ENCODE assay signal across 24 cellular contexts in genomic region chr19:35519291-35519690, GRCh38. TPM values are rescaled to one million over a fixed set of nuclear protein-coding genes. Genes with fewer than 3 reads are reported as not detected.
DNase-seq lines count a peak whose midpoint lies in the region; FAIRE-seq and TF ChIP-seq lines count a peak whose summit lies in the region.
"Had no signal": no experiment of that assay in that cellular context is flagged by ENCODE, and none has a peak within 500 bp of the region (broad histone marks: within the 10 kb centered on the region; RNA-seq: fewer than 3 reads in every experiment).

No MANE protein-coding gene starts in this region.

- no peak overlapping the region for H3K4me2 ChIP-seq in mesenchymal stem cell (ENCODE audit: low read length, poor library complexity, severe bottlenecking)

- H4K91ac ChIP-seq in mesenchymal stem cell (ENCODE audit: low read length), result peak overlapping the region; percentile 6

- H3K9me3 ChIP-seq in mesenchymal stem cell (ENCODE audit: control insufficient read depth, low read length), result no peaks in the 10 kb centered on the region
- H3K9me3 ChIP-seq: sigmoid colon had no signal

- no peaks in the 10 kb centered on the region for H3K36me3 ChIP-seq in mesenchymal stem cell (ENCODE audit: control insufficient read depth in 1 of 2, insufficient read depth in 2 of 2, low read depth in 1 of 2, low read length in 2 of 2)
- H3K36me3 ChIP-seq: sigmoid colon had no signal

- no peak for TF ChIP-seq CTCF in chondrocyte (IDR thresholded peaks at IDR 0.05)

- H2BK5ac ChIP-seq in mesenchymal stem cell (ENCODE audit: low read depth, low read length, poor library complexity, severe bottlenecking), result no peak overlapping the region

- no peak overlapping the region for H3K27ac ChIP-seq in mesenchymal stem cell (ENCODE audit: low read length, poor library complexity, severe bottlenecking)
- H3K27ac ChIP-seq: HL-60, sigmoid colon had no signal

- H4K8ac ChIP-seq in mesenchymal stem cell (ENCODE audit: low read length), result no peak overlapping the region

- H3K36me3 Mint-ChIP-seq in chondrocyte (ENCODE audit: low read depth), result no peaks in the 10 kb centered on the region
- H3K36me3 Mint-ChIP-seq: stimulated activated memory B cell treated with anti-CD40 and anti-IgM and Interleukin-4, amounts not matched to agents 10 μg/mL and 1 μg/mL and 100 μg/mL, for 72 hours had no signal

- peaks cover 0 to 6% of the 10 kb centered on the region in 2 experiments for H3K27me3 ChIP-seq in mesenchymal stem cell (ENCODE audit: control insufficient read depth in 1 of 2, insufficient read depth in 1 of 2, low read length in 2 of 2)

- H3K9me3 Mint-ChIP-seq in chondrocyte (ENCODE audit: low read depth), result no peaks in the 10 kb centered on the region
- H3K9me3 Mint-ChIP-seq: activated naive CD4-positive, alpha-beta T cell treated with anti-CD3 and anti-CD28 coated beads for 36 hours; stimulated activated memory B cell treated with anti-CD40 and anti-IgM and Interleukin-4, amounts not matched to agents 10 μg/mL and 1 μg/mL and 100 μg/mL, for 72 hours had no signal

- H3K23ac ChIP-seq in mesenchymal stem cell (ENCODE audit: low read length in 2 of 2), result no peak overlapping the region

- peak; percentile 60 for FAIRE-seq in HTR-8/SVneo (lab: Jason Lieb, UNC)
- FAIRE-seq: GM12892, kidney had no signal

- no peak overlapping the region for H2BK120ac ChIP-seq in mesenchymal stem cell (ENCODE audit: low read depth, low read length)

- 68% methylated on average over 7 of the region's 7 CpGs for WGBS in mesenchymal stem cell

- no peak overlapping the region for H2AFZ ChIP-seq in mesenchymal stem cell (ENCODE audit: low read depth, low read length)

- H3K4me3 ChIP-seq in mesenchymal stem cell (ENCODE audit: insufficient read depth in 1 of 2, low read depth in 1 of 2, low read length in 2 of 2), result no peak overlapping the region
- H3K4me3 ChIP-seq: sigmoid colon had no signal

- peak overlapping the region; percentile 6 to 97 for H2BK12ac ChIP-seq in mesenchymal stem cell (ENCODE audit: low read length in 2 of 2)

- H3K4ac ChIP-seq in mesenchymal stem cell (ENCODE audit: low read depth in 1 of 2, low read length in 2 of 2), result no peak overlapping the region

- H3K18ac ChIP-seq in mesenchymal stem cell (ENCODE audit: low read depth in 1 of 2, low read length in 2 of 2), result no peak overlapping the region

- H3K9ac ChIP-seq in mesenchymal stem cell (ENCODE audit: low read length), result no peak overlapping the region

- H3K14ac ChIP-seq in mesenchymal stem cell (ENCODE audit: low read length in 2 of 2), result peak overlapping the region in 1 of 2 experiments; percentile 53

- H3K79me1 ChIP-seq in mesenchymal stem cell (replicated peaks; ENCODE audit: low read length, poor library complexity, severe bottlenecking), result no peaks in the 10 kb centered on the region

- H2AK5ac ChIP-seq in mesenchymal stem cell (ENCODE audit: low read length, severe bottlenecking), result no peak overlapping the region

- H2BK15ac ChIP-seq in mesenchymal stem cell (ENCODE audit: low read depth, poor library complexity, severe bottlenecking), result peak overlapping the region; percentile 82

- peaks cover 19% of the 10 kb centered on the region for H3K4me1 Mint-ChIP-seq in chondrocyte (ENCODE audit: low read depth)
- H3K4me1 Mint-ChIP-seq: stimulated activated memory B cell treated with anti-CD40 and anti-IgM and Interleukin-4, amounts not matched to agents 10 μg/mL and 1 μg/mL and 100 μg/mL, for 72 hours had no signal

- no peak overlapping the region for H3K4me3 Mint-ChIP-seq in chondrocyte (ENCODE audit: unreplicated experiment)
- H3K4me3 Mint-ChIP-seq: activated naive CD4-positive, alpha-beta T cell treated with anti-CD3 and anti-CD28 coated beads for 36 hours; stimulated activated memory B cell treated with anti-CD40 and anti-IgM and Interleukin-4, amounts not matched to agents 10 μg/mL and 1 μg/mL and 100 μg/mL, for 72 hours had no signal

- peak overlapping the region; percentile 91 for H3K27ac Mint-ChIP-seq in chondrocyte (ENCODE audit: unreplicated experiment)
- H3K27ac Mint-ChIP-seq: activated naive CD4-positive, alpha-beta T cell treated with anti-CD3 and anti-CD28 coated beads for 36 hours; stimulated activated memory B cell treated with anti-CD40 and anti-IgM and Interleukin-4, amounts not matched to agents 10 μg/mL and 1 μg/mL and 100 μg/mL, for 72 hours had no signal

- DNase-seq in Daoy (ENCODE audit: low read depth) (peak; percentile 77), HTR-8/SVneo (ENCODE audit: insufficient read length, low spot score) (no peak), chondrocyte (ENCODE audit: low spot score) (no peak), mesenchymal stem cell (no peak), HUDEP-2 (lab: John Stamatoyannopoulos, UW; ENCODE audit: unreplicated experiment in 76 of 76) (no peak), inferior parietal cortex (ENCODE audit: extremely low spot score) (no peak), NCI-H345 treated with DMSO at 0.1 percent for 48 hours (lab: John Stamatoyannopoulos, UW; ENCODE audit: unreplicated experiment) (no peak), superior temporal gyrus (ENCODE audit: extremely low spot score) (no peak)
- DNase-seq: activated naive CD4-positive, alpha-beta T cell treated with anti-CD3 and anti-CD28 coated beads for 36 hours; effector memory CD4-positive, alpha-beta T cell; glutamatergic neuron; Karpas-422; kidney; midbrain; NCI-H1694; NCI-H510A treated with DMSO at 0.1 percent for 48 hours; nucleus accumbens; OCI-M1; sigmoid colon had no signal

- H3K27me3 Mint-ChIP-seq in chondrocyte (ENCODE audit: low read depth), result peaks cover 2% of the 10 kb centered on the region

- peaks cover 5% of the 10 kb centered on the region for H3K4me1 ChIP-seq in mesenchymal stem cell (ENCODE audit: control insufficient read depth, insufficient read depth, low read depth, low read length)
- H3K4me1 ChIP-seq: sigmoid colon had no signal

RNA-seq across cellular contexts. Expression of gene DMKN, which starts 5.8 kb away (rescaled TPM):
- 38.1 and 54.3 TPM in 2 replicates for total RNA-seq in Daoy (2014; rRNA removed; shearing (Covaris generic))
- 1.3 to 2.1 TPM in 2 of 3 replicates, not detected in the other for total RNA-seq in chondrocyte
- polyA plus RNA-seq in mesenchymal stem cell (2013, experiment 1 of 2), result 11.3 TPM
- polyA plus RNA-seq in mesenchymal stem cell (2013, experiment 2 of 2), result 11.6 TPM

RNA-seq across cellular contexts. Expression of gene SBSN, which starts 8.8 kb away (rescaled TPM):
- 0.11 TPM in 1 of 2 replicates, not detected in the other for total RNA-seq in Daoy (2014; rRNA removed; shearing (Covaris generic))
- 0.30 to 0.56 TPM (median 0.36 TPM) in 3 replicates for total RNA-seq in chondrocyte
- polyA plus RNA-seq in mesenchymal stem cell (2013, experiment 1 of 2), result 0.25 TPM
- 0.23 TPM for polyA plus RNA-seq in mesenchymal stem cell (2013, experiment 2 of 2)
- total RNA-seq: activated naive CD4-positive, alpha-beta T cell treated with anti-CD3 and anti-CD28 coated beads for 36 hours; kidney; sigmoid colon; ureter had no signal

RNA-seq across cellular contexts. Expression of gene GAPDHS, which starts 14.0 kb away (rescaled TPM):
- total RNA-seq in Daoy (2014; rRNA removed; shearing (Covaris generic)), result not detected in 2 replicates
- not detected in 3 replicates for total RNA-seq in chondrocyte
- not detected for polyA plus RNA-seq in mesenchymal stem cell (2013, experiment 1 of 2)
- not detected for polyA plus RNA-seq in mesenchymal stem cell (2013, experiment 2 of 2)
- total RNA-seq: activated naive CD4-positive, alpha-beta T cell treated with anti-CD3 and anti-CD28 coated beads for 36 hours; kidney; sigmoid colon; ureter had no signal
- polyA plus RNA-seq: BJ, sigmoid colon had no signal

RNA-seq across cellular contexts. Expression of gene TMEM147, which starts 26.1 kb away (rescaled TPM):
- total RNA-seq in Daoy (2014; rRNA removed; shearing (Covaris generic)), result 113 and 114 TPM in 2 replicates
- total RNA-seq in chondrocyte, result 86.3 to 105 TPM (median 90.9 TPM) in 3 replicates
- 108 TPM for polyA plus RNA-seq in mesenchymal stem cell (2013, experiment 1 of 2)
- 109 TPM for polyA plus RNA-seq in mesenchymal stem cell (2013, experiment 2 of 2)

RNA-seq across cellular contexts. Expression of gene KRTDAP, which starts 29.0 kb away (rescaled TPM):
- not detected in 2 replicates for total RNA-seq in Daoy (2014; rRNA removed; shearing (Covaris generic))
- not detected in 3 replicates for total RNA-seq in chondrocyte
- not detected for polyA plus RNA-seq in mesenchymal stem cell (2013, experiment 1 of 2)
- 0.12 TPM for polyA plus RNA-seq in mesenchymal stem cell (2013, experiment 2 of 2)
- total RNA-seq: activated naive CD4-positive, alpha-beta T cell treated with anti-CD3 and anti-CD28 coated beads for 36 hours; kidney; sigmoid colon; ureter had no signal
- polyA plus RNA-seq: BJ, sigmoid colon had no signal

Comparison
In these comparisons a context has a peak if more than half of its experiments do, and no peak if none do; other contexts are left out.
1. RNA of gene DMKN, which starts 5.8 kb away (total RNA-seq): 38.1 to 54.3 TPM in Daoy; 1.3 to 2.1 TPM in chondrocyte; every median in the first group is over 10 times any median in the second.